In the genomic region with DNA sequence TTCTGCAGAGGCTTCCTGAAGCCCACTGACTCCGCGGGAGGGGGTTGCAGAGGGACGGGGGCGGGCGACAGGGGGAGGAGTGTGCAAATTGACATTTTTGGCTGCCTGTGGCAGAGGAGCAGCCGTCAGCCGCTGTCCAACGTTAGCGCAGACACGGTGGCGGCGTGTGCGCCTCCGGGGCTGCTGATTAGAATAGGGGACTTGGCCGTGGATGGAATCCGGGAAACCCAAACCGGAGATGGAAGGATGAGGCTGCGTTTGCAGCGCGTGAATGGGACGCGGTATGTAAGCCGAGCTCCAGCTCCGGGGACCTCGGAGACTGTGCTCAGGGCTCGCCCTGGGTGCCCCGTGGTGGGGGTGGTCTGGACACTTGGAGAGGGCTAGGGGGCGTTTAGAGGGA, we compare ENCODE assay signal across 18 cellular contexts.
A peak's percentile ranks its signal among the peaks of the same experiment; 100 is the strongest.
DNase-seq lines count a peak whose midpoint lies in the region; TF ChIP-seq lines count a peak whose summit lies in the region.
"Had no signal": no experiment of that assay in that cellular context is flagged by ENCODE, and none has a peak within 500 bp of the region (broad histone marks: within the 10 kb centered on the region; RNA-seq: fewer than 3 reads in every experiment).

No MANE protein-coding gene starts in this region.

- H3K4me1 Mint-ChIP-seq in endodermal cell (peaks cover 4% of the 10 kb centered on the region), nephron (no peaks in the 10 kb centered on the region)
- H3K4me1 Mint-ChIP-seq: CD4-positive, alpha-beta memory T cell; mesothelial cell of epicardium; T-cell had no signal

- H3K36me3 Mint-ChIP-seq in endodermal cell (ENCODE audit: low read depth) = no peaks in the 10 kb centered on the region
- no peaks in the 10 kb centered on the region for H3K36me3 Mint-ChIP-seq in nephron (ENCODE audit: low read depth)
- H3K36me3 Mint-ChIP-seq: CD4-positive, alpha-beta memory T cell; mesothelial cell of epicardium; T-cell had no signal

- H3K4me3 Mint-ChIP-seq in endodermal cell (peak overlapping the region; percentile 52), nephron (peak overlapping the region in 2 of 3 experiments; percentile 9 to 64)
- H3K4me3 Mint-ChIP-seq: CD4-positive, alpha-beta memory T cell; mesothelial cell of epicardium; T-cell had no signal

- WGBS in endodermal cell (ENCODE audit: insufficient coverage in 1 of 2, insufficient read length in 1 of 2), 2 experiments = 9 to 13% methylated on average over 3 to 28 of the region's 28 CpGs

- H3K9me3 Mint-ChIP-seq in endodermal cell (no peaks in the 10 kb centered on the region), nephron (no peaks in the 10 kb centered on the region)
- H3K9me3 Mint-ChIP-seq: mesothelial cell of epicardium had no signal

- H3K27ac ChIP-seq in endodermal cell (ENCODE audit: low read depth, low read length) = no peak overlapping the region
- H3K27ac ChIP-seq: RWPE1, vagina had no signal

- H3K4me1 ChIP-seq in ES-I3 (ENCODE audit: insufficient read depth, low read length) (peaks cover 9% of the 10 kb centered on the region), endodermal cell (ENCODE audit: control insufficient read depth, insufficient read depth, low read length) (no peaks in the 10 kb centered on the region)
- H3K4me1 ChIP-seq: vagina had no signal

- TF ChIP-seq CTCF in endodermal cell (conservative IDR thresholded peaks at IDR 0.05) (no peak), nephron (IDR thresholded peaks at IDR 0.05; ENCODE audit: unreplicated experiment in 3 of 3) (no peak)

- H3K27me3 ChIP-seq in endodermal cell (ENCODE audit: control insufficient read depth, insufficient read depth, low read length, poor library complexity, severe bottlenecking) = peaks cover 71% of the 10 kb centered on the region
- H3K27me3 ChIP-seq: vagina had no signal

- H3K27ac Mint-ChIP-seq in endodermal cell (no peak overlapping the region), nephron (no peak overlapping the region)
- H3K27ac Mint-ChIP-seq: CD4-positive, alpha-beta memory T cell; mesothelial cell of epicardium; T-cell had no signal

- H3K27me3 Mint-ChIP-seq in endodermal cell (ENCODE audit: insufficient read depth) = peaks cover 56% of the 10 kb centered on the region
- H3K27me3 Mint-ChIP-seq in nephron (ENCODE audit: low read depth) = peaks cover 47% of the 10 kb centered on the region

- H3K9me3 ChIP-seq in ES-I3 (ENCODE audit: control insufficient read depth, insufficient read depth, low read length) = no peaks in the 10 kb centered on the region
- no peaks in the 10 kb centered on the region for H3K9me3 ChIP-seq in endodermal cell (ENCODE audit: control insufficient read depth, low read length)
- H3K9me3 ChIP-seq: vagina had no signal

- H3K9ac ChIP-seq in ES-I3 (ENCODE audit: low read depth, low read length) (peak overlapping the region; percentile 56; the same call in 1 of the 2 replicates), endodermal cell (ENCODE audit: extremely low read depth, low read length, poor library complexity, severe bottlenecking) (no peak overlapping the region)

- peak overlapping the region; percentile 73 for H3K4me3 ChIP-seq in endodermal cell (ENCODE audit: low read length)

- DNase-seq in NCI-H748 (lab: John Stamatoyannopoulos, UW; ENCODE audit: unreplicated experiment) = peak; percentile 84
- peak; percentile 86 for DNase-seq in endodermal cell
- no peak for DNase-seq in activated CD8-positive, alpha-beta memory T cell treated with anti-CD3 and anti-CD28 coated beads, Interleukin-2, amount 50 U/mL, for 4 hours
- DNase-seq in SHP77 (lab: John Stamatoyannopoulos, UW) = no peak
- no peak for DNase-seq in LoVo (ENCODE audit: low spot score)
- DNase-seq in stimulated activated CD4-positive, alpha-beta T cell treated with anti-CD3 and anti-CD28 coated beads, Interleukin-4, amount 100 ng/mL, for 4 hours = no peak
- DNase-seq: activated naive CD4-positive, alpha-beta T cell treated with Interleukin-2 at 50 U/mL for 16 hours; CD4-positive, alpha-beta memory T cell; cortex of kidney; EL; NCI-H2081 treated with DMSO at 0.1 percent for 48 hours; stimulated activated CD4-positive, alpha-beta T cell treated with anti-CD3 and anti-CD28 coated beads, Interleukin-2, amount 100 ng/mL, for 24 hours; T-cell had no signal

- H3K36me3 ChIP-seq in ES-I3 (ENCODE audit: insufficient read depth, low read length) (no peaks in the 10 kb centered on the region), endodermal cell (ENCODE audit: control insufficient read depth, insufficient read depth, low read length) (no peaks in the 10 kb centered on the region)
- H3K36me3 ChIP-seq: vagina had no signal

Comparison
In these comparisons a context has a peak if more than half of its experiments do, and no peak if none do; other contexts are left out.
1. DNase-seq: peak in NCI-H748 (single experiment) and endodermal cell (single experiment); none in activated CD8-positive, alpha-beta memory T cell treated with anti-CD3 and anti-CD28 coated beads, Interleukin-2, amount 50 U/mL, for 4 hours (single experiment), SHP77 (0 of 2), LoVo (single experiment) and stimulated activated CD4-positive, alpha-beta T cell treated with anti-CD3 and anti-CD28 coated beads, Interleukin-4, amount 100 ng/mL, for 4 hours (0 of 2).